ENCODE assay signal across 25 cellular contexts in the genomic region with DNA sequence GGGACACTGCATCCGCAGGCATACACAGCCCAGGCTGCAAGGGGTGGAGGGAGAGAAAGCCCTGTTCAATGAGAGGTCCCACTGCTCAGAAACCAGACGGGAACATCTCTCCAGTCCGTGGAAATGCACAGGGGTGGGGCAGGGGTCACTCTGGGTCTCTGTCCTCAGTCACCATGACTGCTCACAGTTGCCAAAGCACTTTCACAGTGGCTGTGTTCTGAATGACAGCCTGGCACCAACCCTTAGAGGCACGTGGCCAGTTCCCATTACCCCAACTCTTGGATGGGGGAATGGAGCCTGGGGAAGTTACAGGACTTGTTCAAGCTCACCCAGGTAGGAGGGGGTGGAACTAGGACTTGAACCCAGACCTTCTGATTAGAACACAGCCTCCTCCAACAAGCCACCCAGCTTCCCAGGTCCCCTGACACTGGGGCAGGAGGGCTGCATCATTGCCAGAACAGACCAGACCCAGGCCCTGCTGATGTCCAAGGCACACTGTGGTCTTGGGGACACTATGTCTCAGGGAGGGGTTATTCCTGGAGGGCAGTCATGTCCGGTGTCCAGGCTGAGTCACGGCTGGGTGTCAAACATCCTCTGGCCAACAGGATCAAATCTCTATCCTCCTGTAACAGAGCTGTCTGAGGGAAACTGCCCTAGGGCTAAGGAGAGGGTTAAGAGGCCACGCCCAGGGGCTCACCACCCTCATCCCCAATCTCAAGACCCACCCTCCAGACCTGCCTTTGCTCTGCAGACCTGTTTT. TPM values are rescaled to one million over a fixed set of nuclear protein-coding genes. Genes with fewer than 3 reads are reported as not detected.
DNase-seq lines count a peak whose midpoint lies in the region; ATAC-seq and TF ChIP-seq lines count a peak whose summit lies in the region.
"Had no signal": no experiment of that assay in that cellular context is flagged by ENCODE, and none has a peak within 500 bp of the region (broad histone marks: within the 10 kb centered on the region; RNA-seq: fewer than 3 reads in every experiment).

No MANE protein-coding gene starts in this region.

- no peaks in the 10 kb centered on the region for H3K27me3 ChIP-seq in PC-9 (ENCODE audit: insufficient read depth, low read depth)
- no peaks in the 10 kb centered on the region for H3K27me3 ChIP-seq in osteoblast (ENCODE audit: insufficient read depth, low read length)
- H3K27me3 ChIP-seq in thyroid gland: no peaks in the 10 kb centered on the region
- H3K27me3 ChIP-seq: transverse colon had no signal

- H3K27ac ChIP-seq in PC-9: no peak overlapping the region
- no peak overlapping the region for H3K27ac ChIP-seq in osteoblast (ENCODE audit: low read depth, low read length)
- H3K27ac ChIP-seq in thyroid gland: no peak overlapping the region
- H3K27ac ChIP-seq: transverse colon had no signal

- no TSS peak for BruUV-seq in PC-9 (replicated peaks; lab: Mats Ljungman, UMichigan)

- H3K9me2 ChIP-seq in PC-9 (ENCODE audit: insufficient read depth): no peaks in the 10 kb centered on the region

- H3K79me2 ChIP-seq in PC-9 (ENCODE audit: low read depth): no peaks in the 10 kb centered on the region
- peaks cover 6% of the 10 kb centered on the region for H3K79me2 ChIP-seq in osteoblast (ENCODE audit: insufficient read depth, low read length)

- DNase-seq in PC-9 (peak in 1 of 2 experiments; percentile 18), osteoblast (ENCODE audit: insufficient read length, low spot score, missing footprints) (peak; percentile 81), thyroid gland (peak; percentile 41 to 47), NCI-H1436 (lab: John Stamatoyannopoulos, UW) (no peak), WTC11 (ENCODE audit: low spot score) (no peak)
- DNase-seq: activated CD4-positive, alpha-beta T cell treated with anti-CD3 and anti-CD28 coated beads, Interleukin-2, amount 10 ng/mL, durations not matched to agents 24 days and 14 days; activated CD8-positive, alpha-beta memory T cell treated with anti-CD3 and anti-CD28 coated beads, Interleukin-2, amount 10 ng/mL, durations not matched to agents 7 days and 5 days; activated naive CD4-positive, alpha-beta T cell treated with anti-CD3 and anti-CD28 coated beads for 36 hours; activated T-cell treated with anti-CD3 and anti-CD28 coated beads, Interleukin-2, amount 50 U/mL, for 72 hours; CD4-positive, CD25-positive, alpha-beta regulatory T cell; dermis blood vessel endothelial cell; glutamatergic neuron; GOT3; NCI-H1930; NCI-H69; transverse colon had no signal

- no peaks in the 10 kb centered on the region; the same call in 1 of the 2 replicates for H3K4me1 Mint-ChIP-seq in WTC11
- H3K4me1 Mint-ChIP-seq: activated CD4-positive, alpha-beta T cell treated with anti-CD3 and anti-CD28 coated beads, Interleukin-2, amount 10 ng/mL, durations not matched to agents 24 days and 14 days had no signal

- H2AFZ ChIP-seq in PC-9: no peak overlapping the region
- no peak overlapping the region for H2AFZ ChIP-seq in osteoblast (ENCODE audit: low read length)

- ATAC-seq in esophagus mucosa (peak; percentile 21), GM21717 (IDR thresholded peaks at IDR 0.05; ENCODE audit: unreplicated experiment) (no peak), WTC11 (no peak), GM19328 (IDR thresholded peaks at IDR 0.05; ENCODE audit: unreplicated experiment) (no peak)
- ATAC-seq: activated CD8-positive, alpha-beta memory T cell treated with anti-CD3 and anti-CD28 coated beads, Interleukin-2, amount 10 ng/mL, durations not matched to agents 7 days and 5 days; activated T-cell treated with anti-CD3 and anti-CD28 coated beads, Interleukin-2, amount 50 U/mL, for 72 hours had no signal

- H3K9me3 Mint-ChIP-seq in WTC11: no peaks in the 10 kb centered on the region
- H3K9me3 Mint-ChIP-seq: activated T-cell treated with anti-CD3 and anti-CD28 coated beads, Interleukin-2, amount 50 U/mL, for 72 hours; memory B cell; stimulated activated naive CD8-positive, alpha-beta T cell treated with anti-CD3 and anti-CD28 coated beads, Interleukin-15, Interleukin-2, amounts not matched to agents 100 ng/mL and 50 ng/mL, for 24 hours had no signal

- TF ChIP-seq CTCF in PC-9 (conservative IDR thresholded peaks at IDR 0.05) (no peak), osteoblast (IDR thresholded peaks at IDR 0.05; ENCODE audit: extremely low read depth, low read depth, low read length) (no peak), thyroid gland (IDR thresholded peaks at IDR 0.05) (no peak), WTC11 (IDR thresholded peaks at IDR 0.05) (no peak)

- TF ChIP-seq POLR2A in thyroid gland (IDR thresholded peaks at IDR 0.05): no peak

- H4K20me1 ChIP-seq in PC-9 (ENCODE audit: insufficient read depth) (no peaks in the 10 kb centered on the region), osteoblast (ENCODE audit: insufficient read depth, low read length) (peaks cover 4% of the 10 kb centered on the region)

- no peak overlapping the region for H3K4me3 Mint-ChIP-seq in WTC11
- H3K4me3 Mint-ChIP-seq: activated CD4-positive, alpha-beta T cell treated with anti-CD3 and anti-CD28 coated beads, Interleukin-2, amount 10 ng/mL, durations not matched to agents 24 days and 14 days; activated CD8-positive, alpha-beta memory T cell treated with anti-CD3 and anti-CD28 coated beads, Interleukin-2, amount 10 ng/mL, durations not matched to agents 7 days and 5 days; activated naive CD4-positive, alpha-beta T cell treated with anti-CD3 and anti-CD28 coated beads for 36 hours; activated T-cell treated with anti-CD3 and anti-CD28 coated beads, Interleukin-2, amount 50 U/mL, for 72 hours; CD4-positive, CD25-positive, alpha-beta regulatory T cell; memory B cell; stimulated activated naive CD8-positive, alpha-beta T cell treated with anti-CD3 and anti-CD28 coated beads, Interleukin-15, Interleukin-2, amounts not matched to agents 100 ng/mL and 50 ng/mL, for 24 hours had no signal

- H3K9me3 ChIP-seq in PC-9 (ENCODE audit: insufficient read depth, low read depth) (no peaks in the 10 kb centered on the region), osteoblast (ENCODE audit: low read depth, low read length) (peaks cover 5% of the 10 kb centered on the region), thyroid gland (no peaks in the 10 kb centered on the region)
- H3K9me3 ChIP-seq: transverse colon had no signal

- H3K4me3 ChIP-seq in PC-9 (no peak overlapping the region), osteoblast (ENCODE audit: insufficient read depth, low read length) (no peak overlapping the region), thyroid gland (replicated peaks in 1 of 3) (no peak overlapping the region)
- H3K4me3 ChIP-seq: transverse colon had no signal

- POLR2A ChIA-PET in PC-9 (lab: Charles Lee; ENCODE audit: unreplicated experiment): no interaction called here
- POLR2A ChIA-PET in WTC11 (lab: Charles Lee): no interaction called here

- peak overlapping the region; percentile 22; the same call in 1 of the 2 replicates for H3K4me2 ChIP-seq in PC-9
- H3K4me2 ChIP-seq in osteoblast (ENCODE audit: insufficient read depth, low read length): no peak overlapping the region

- H3K36me3 ChIP-seq in PC-9 (ENCODE audit: low read depth): peaks cover 4% of the 10 kb centered on the region; the same call in 1 of the 2 replicates
- H3K36me3 ChIP-seq in osteoblast (ENCODE audit: insufficient read depth, low read length): peaks cover 25% of the 10 kb centered on the region
- peaks cover 13 to 18% of the 10 kb centered on the region in 2 donors for H3K36me3 ChIP-seq in thyroid gland

- no peak overlapping the region for H3K27ac Mint-ChIP-seq in WTC11
- H3K27ac Mint-ChIP-seq: activated CD4-positive, alpha-beta T cell treated with anti-CD3 and anti-CD28 coated beads, Interleukin-2, amount 10 ng/mL, durations not matched to agents 24 days and 14 days; activated CD8-positive, alpha-beta memory T cell treated with anti-CD3 and anti-CD28 coated beads, Interleukin-2, amount 10 ng/mL, durations not matched to agents 7 days and 5 days; activated naive CD4-positive, alpha-beta T cell treated with anti-CD3 and anti-CD28 coated beads for 36 hours; activated T-cell treated with anti-CD3 and anti-CD28 coated beads, Interleukin-2, amount 50 U/mL, for 72 hours; CD4-positive, CD25-positive, alpha-beta regulatory T cell; memory B cell; stimulated activated naive CD8-positive, alpha-beta T cell treated with anti-CD3 and anti-CD28 coated beads, Interleukin-15, Interleukin-2, amounts not matched to agents 100 ng/mL and 50 ng/mL, for 24 hours had no signal

- intact Hi-C loops in PC-9 (cut with micrococcal nuclease; ENCODE audit: unreplicated experiment): no loop called here
- intact Hi-C loops in thyroid gland (cut with DNase I): no loop called here

- WGBS in thyroid gland, 2 donors: 60 to 61% methylated on average over 6 to 7 of the region's 7 CpGs

- H3K27me3 Mint-ChIP-seq in WTC11 (ENCODE audit: low read depth): no peaks in the 10 kb centered on the region
- H3K27me3 Mint-ChIP-seq: activated CD4-positive, alpha-beta T cell treated with anti-CD3 and anti-CD28 coated beads, Interleukin-2, amount 10 ng/mL, durations not matched to agents 24 days and 14 days; activated CD8-positive, alpha-beta memory T cell treated with anti-CD3 and anti-CD28 coated beads, Interleukin-2, amount 10 ng/mL, durations not matched to agents 7 days and 5 days; CD4-positive, CD25-positive, alpha-beta regulatory T cell; memory B cell; stimulated activated naive CD8-positive, alpha-beta T cell treated with anti-CD3 and anti-CD28 coated beads, Interleukin-15, Interleukin-2, amounts not matched to agents 100 ng/mL and 50 ng/mL, for 24 hours had no signal

- H3F3A ChIP-seq in PC-9 (ENCODE audit: insufficient read depth, low read depth): peaks cover 5% of the 10 kb centered on the region; the same call in 1 of the 2 replicates

- H3K36me3 Mint-ChIP-seq in WTC11: peaks cover 19% of the 10 kb centered on the region

- H3K4me1 ChIP-seq in PC-9 (replicated peaks; ENCODE audit: insufficient read depth) (peaks cover 11% of the 10 kb centered on the region; the same call in 1 of the 2 replicates), osteoblast (ENCODE audit: insufficient read depth, low read length) (no peaks in the 10 kb centered on the region), thyroid gland (no peaks in the 10 kb centered on the region)
- H3K4me1 ChIP-seq: transverse colon had no signal

- CTCF ChIA-PET in PC-9 (lab: Charles Lee) (no interaction called here), WTC11 (lab: Charles Lee) (no interaction called here)

RNA-seq across cellular contexts. Expression of a gene that starts 8.2 kb away (rescaled TPM):
- 2.8 and 2.9 TPM in 2 replicates for total RNA-seq in PC-9 (2021)
- total RNA-seq in esophagus mucosa: 1.4 TPM
- 6.5 and 7.4 TPM in 2 replicates for total RNA-seq in osteoblast
- total RNA-seq in thyroid gland: 10 to 100 TPM in 1 of 4 donors, 1 to 10 TPM in 3; 5.0 to 10.7 (median 7.4) TPM
- 3.3 to 3.6 TPM (median 3.3 TPM) in 3 replicates for total RNA-seq in WTC11 (2021)

RNA-seq across cellular contexts. Expression of a gene that starts 11.5 kb away (rescaled TPM):
- total RNA-seq in PC-9 (2021): 0.90 and 1.1 TPM in 2 replicates
- total RNA-seq in esophagus mucosa: 0.84 TPM
- total RNA-seq in osteoblast: not detected in 2 replicates
- total RNA-seq in thyroid gland: not detected
- 0.81 to 1.3 TPM (median 0.87 TPM) in 3 replicates for total RNA-seq in WTC11 (2021)
- total RNA-seq: activated CD4-positive, alpha-beta T cell treated with anti-CD3 and anti-CD28 coated beads, Interleukin-2, amount 10 ng/mL, durations not matched to agents 24 days and 14 days; activated naive CD4-positive, alpha-beta T cell treated with anti-CD3 and anti-CD28 coated beads for 36 hours; dermis blood vessel endothelial cell; endothelial cell of umbilical vein; kidney epithelial cell; renal cortical epithelial cell; T-helper 2 cell treated with Interferon-gamma antibody and Interleukin-4, amounts not matched to agents 100 ng/mL and 5 ng/mL, for 36 hours had no signal

RNA-seq across cellular contexts. Expression of a gene that starts 20.1 kb away (rescaled TPM):
- total RNA-seq in PC-9 (2021) (not detected in 2 replicates), esophagus mucosa (not detected), osteoblast (0.72 and 0.88 TPM in 2 replicates), thyroid gland (not detected), WTC11 (2021) (2.7 to 3.6 TPM (median 3.5 TPM) in 3 replicates)
- total RNA-seq: dermis blood vessel endothelial cell, endothelial cell of umbilical vein, kidney epithelial cell, renal cortical epithelial cell, transverse colon had no signal

RNA-seq across cellular contexts. Expression of a gene that starts 25.1 kb away (rescaled TPM):
- total RNA-seq in PC-9 (2021) (37.0 and 43.5 TPM in 2 replicates), esophagus mucosa (124 TPM), osteoblast (0.88 and 1.1 TPM in 2 replicates), thyroid gland (100 to 1,000 TPM in 1 of 4 donors, 10 to 100 TPM in 2, 1 to 10 TPM in 1; 9.4 to 154 (median 47.0) TPM), WTC11 (2021) (170 to 198 TPM (median 171 TPM) in 3 replicates)

RNA-seq across cellular contexts. Expression of a gene that starts 30.0 kb away (rescaled TPM):
- total RNA-seq in PC-9 (2021) (2.4 and 3.6 TPM in 2 replicates), esophagus mucosa (1.7 TPM), osteoblast (23.5 and 41.3 TPM in 2 replicates), thyroid gland (1 to 10 TPM in 3 of 4 donors, under 1 TPM in 1; 0.38 to 2.3 (median 1.7) TPM), WTC11 (2021) (14.5 to 16.5 TPM (median 16.2 TPM) in 3 replicates)

Comparison
In these comparisons a context has a peak if more than half of its experiments do, and no peak if none do; other contexts are left out.
1. DNase-seq: peak in osteoblast (single experiment) and thyroid gland (2 of 2); none in NCI-H1436 (single experiment) and WTC11 (single experiment).